ENCODE assay signal across 19 cellular contexts in the genomic region with DNA sequence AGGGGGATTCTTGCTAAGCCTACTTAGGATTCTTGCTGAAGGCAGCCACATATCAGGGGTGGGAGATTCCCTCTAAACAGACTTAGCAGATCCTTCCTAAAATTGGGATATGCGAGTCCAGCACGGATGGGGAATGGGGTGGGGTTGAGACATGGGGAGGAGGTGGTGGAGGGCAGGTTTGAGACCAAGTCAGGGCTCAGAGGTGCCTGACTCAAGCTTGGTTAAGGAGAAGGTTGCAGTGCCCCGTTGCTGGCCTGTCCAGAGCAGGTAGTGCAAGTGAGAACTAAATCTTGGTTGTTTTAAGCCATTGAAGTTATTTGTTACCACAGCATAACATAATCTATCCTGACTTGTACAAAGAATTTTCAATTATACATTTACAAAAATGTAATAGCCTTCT.
"Had no signal": no experiment of that assay in that cellular context is flagged by ENCODE, and none has a peak within 500 bp of the region (broad histone marks: within the 10 kb centered on the region; RNA-seq: fewer than 3 reads in every experiment).

No MANE protein-coding gene starts in this region.

- H3K4me3 Mint-ChIP-seq: naive thymus-derived CD4-positive, alpha-beta T cell; nephron progenitor cell; stimulated activated naive B cell treated with anti-CD40 and anti-IgM and Interleukin-4, amounts not matched to agents 10 μg/mL and 1 μg/mL and 100 μg/mL, for 72 hours; stimulated activated naive CD8-positive, alpha-beta T cell treated with anti-CD3 and anti-CD28 coated beads, Interleukin-15, amount 100 ng/mL, for 72 hours had no signal

- H3K4me3 ChIP-seq: coronary artery, heart left ventricle, sigmoid colon, skin epidermis, testis, tibial nerve had no signal

- H3K27me3 ChIP-seq: sigmoid colon, testis, tibial nerve had no signal

- H3K27ac ChIP-seq: coronary artery, heart left ventricle, sigmoid colon, skin epidermis, testis, tibial nerve had no signal

- H3K4me1 ChIP-seq: heart left ventricle, sigmoid colon, testis, tibial nerve had no signal

- FAIRE-seq: frontal cortex had no signal

- DNase-seq: effector CD4-positive, alpha-beta T cell; heart left ventricle; hippocampal formation; islet precursor cell; mammary epithelial cell; naive thymus-derived CD4-positive, alpha-beta T cell; nephron progenitor cell; posterior cingulate gyrus; sigmoid colon; stimulated activated CD4-positive, alpha-beta T cell treated with anti-CD3 and anti-CD28 coated beads, Interleukin-2, amount 100 ng/mL, for 24 hours; stimulated activated CD4-positive, alpha-beta T cell treated with anti-CD3 and anti-CD28 coated beads, Interleukin-4, amount 100 ng/mL, for 4 hours; stimulated activated naive B cell treated with anti-CD40 and anti-IgM and Interleukin-4, amounts not matched to agents 10 μg/mL and 1 μg/mL and 100 μg/mL, for 72 hours; stimulated activated naive CD8-positive, alpha-beta T cell treated with anti-CD3 and anti-CD28 coated beads, Interleukin-15, amount 100 ng/mL, for 72 hours; testis had no signal

- H3K36me3 ChIP-seq: heart left ventricle, sigmoid colon had no signal

- H3K27ac Mint-ChIP-seq: naive thymus-derived CD4-positive, alpha-beta T cell; stimulated activated naive B cell treated with anti-CD40 and anti-IgM and Interleukin-4, amounts not matched to agents 10 μg/mL and 1 μg/mL and 100 μg/mL, for 72 hours had no signal

- ATAC-seq: heart left ventricle; left lobe of liver; naive thymus-derived CD4-positive, alpha-beta T cell; stimulated activated naive B cell treated with anti-CD40 and anti-IgM and Interleukin-4, amounts not matched to agents 10 μg/mL and 1 μg/mL and 100 μg/mL, for 72 hours; stimulated activated naive CD8-positive, alpha-beta T cell treated with anti-CD3 and anti-CD28 coated beads, Interleukin-15, amount 100 ng/mL, for 72 hours had no signal

- H3K27me3 Mint-ChIP-seq: stimulated activated naive B cell treated with anti-CD40 and anti-IgM and Interleukin-4, amounts not matched to agents 10 μg/mL and 1 μg/mL and 100 μg/mL, for 72 hours had no signal

- H3K4me1 Mint-ChIP-seq: naive thymus-derived CD4-positive, alpha-beta T cell; stimulated activated naive B cell treated with anti-CD40 and anti-IgM and Interleukin-4, amounts not matched to agents 10 μg/mL and 1 μg/mL and 100 μg/mL, for 72 hours; stimulated activated naive CD8-positive, alpha-beta T cell treated with anti-CD3 and anti-CD28 coated beads, Interleukin-15, amount 100 ng/mL, for 72 hours had no signal

- H3K9me3 ChIP-seq: sigmoid colon, testis had no signal
